In genomic region chr1:9382923-9383491, GRCh38 we compare ENCODE assay signal across 10 cellular contexts.
"Had no signal": no experiment of that assay in that cellular context is flagged by ENCODE, and none has a peak within 500 bp of the region (broad histone marks: within the 10 kb centered on the region; RNA-seq: fewer than 3 reads in every experiment).

No MANE protein-coding gene starts in this region.

- H3K36me3 ChIP-seq: adrenal gland, esophagus muscularis mucosa, right lobe of liver, suprapubic skin had no signal

- H3K9me3 ChIP-seq: adrenal gland, esophagus muscularis mucosa, right lobe of liver, suprapubic skin had no signal

- DNase-seq: activated CD4-positive, alpha-beta T cell treated with anti-CD3 and anti-CD28 coated beads, Interleukin-2, amount 50 U/mL, for 4 hours; activated CD4-positive, CD25-positive, alpha-beta regulatory T cell treated with anti-CD3 and anti-CD28 coated beads, Interleukin-2, amount 50 U/mL, for 72 hours; activated effector memory CD4-positive, alpha-beta T cell treated with Interleukin-2 at 50 U/mL for 16 hours; activated naive CD4-positive, alpha-beta T cell treated with anti-CD3 and anti-CD28 coated beads, Interleukin-2, amount 50 U/mL, for 16 hours; adrenal gland; hypothalamus; right lobe of liver; stimulated activated naive CD8-positive, alpha-beta T cell treated with anti-CD3 and anti-CD28 coated beads, Interleukin-15, Interleukin-2, amounts not matched to agents 100 U/mL and 50 U/mL, for 24 hours had no signal

- H3K27me3 ChIP-seq: adrenal gland, esophagus muscularis mucosa, right lobe of liver, suprapubic skin had no signal

- H3K4me1 ChIP-seq: right lobe of liver had no signal

- H3K27ac ChIP-seq: adrenal gland, right lobe of liver, suprapubic skin had no signal

- H3K4me3 ChIP-seq: adrenal gland, esophagus muscularis mucosa, right lobe of liver, suprapubic skin had no signal
